8 cellular contexts compared by ENCODE assay signal in the genomic region with DNA sequence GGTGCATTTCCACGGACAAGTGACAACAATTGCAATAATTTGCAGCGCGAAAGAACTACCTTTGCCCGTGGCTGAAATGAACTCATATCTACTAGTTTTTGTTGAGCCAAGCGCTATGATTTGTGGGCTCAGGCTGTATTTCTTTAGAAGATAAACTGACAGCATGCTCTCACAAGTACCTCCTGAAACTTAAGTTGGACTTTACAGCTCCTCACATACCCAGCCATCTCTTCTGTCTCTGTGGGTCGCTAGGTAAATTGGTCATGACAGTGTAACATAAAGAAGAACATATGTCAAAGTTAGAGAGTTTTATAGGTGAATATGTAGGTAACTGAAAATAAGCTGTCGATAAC. TPM values are rescaled to one million over a fixed set of nuclear protein-coding genes. Genes with fewer than 3 reads are reported as not detected.
A peak's percentile ranks its signal among the peaks of the same experiment; 100 is the strongest.
DNase-seq lines count a peak whose midpoint lies in the region; ATAC-seq and TF ChIP-seq lines count a peak whose summit lies in the region.

No MANE protein-coding gene starts in this region.

- peaks cover 13% of the 10 kb centered on the region for H3K36me3 ChIP-seq in cardiac muscle cell
- peaks cover 4% of the 10 kb centered on the region for H3K36me3 ChIP-seq in muscle layer of colon (ENCODE audit: insufficient read depth, low read length)

- peaks cover 37% of the 10 kb centered on the region for H3K4me1 Mint-ChIP-seq in chondrocyte (ENCODE audit: low read depth)

- no peak for ATAC-seq in Right ventricle myocardium superior (ENCODE audit: poor library complexity)

- H3K4me3 Mint-ChIP-seq in chondrocyte (ENCODE audit: unreplicated experiment), result peak overlapping the region; percentile 98

- DNase-seq in cardiac muscle cell (ENCODE audit: low read depth in 1 of 2, low spot score in 1 of 2) (peak in 1 of 2 donors; percentile 6), Right ventricle myocardium superior (no peak), chondrocyte (ENCODE audit: low spot score) (no peak), cortex of kidney (lab: John Stamatoyannopoulos, UW) (no peak), NCI-H1417 (lab: John Stamatoyannopoulos, UW) (no peak)
- DNase-seq in Jurkat, Clone E6-1 (ENCODE audit: low read depth, low spot score), result no peak
- DNase-seq in stimulated activated CD4-positive, alpha-beta T cell treated with anti-CD3 and anti-CD28 coated beads, Interleukin-15, amount 100 ng/mL, for 24 hours, result no peak

- no peaks in the 10 kb centered on the region for H3K27me3 Mint-ChIP-seq in chondrocyte (ENCODE audit: low read depth)

- H3K27me3 ChIP-seq in cardiac muscle cell (no peaks in the 10 kb centered on the region), muscle layer of colon (ENCODE audit: control insufficient read depth in 1 of 2, insufficient read depth in 2 of 2, low read length in 2 of 2) (no peaks in the 10 kb centered on the region)

- H3K9me3 ChIP-seq in cardiac muscle cell (ENCODE audit: low read depth), result no peaks in the 10 kb centered on the region
- H3K9me3 ChIP-seq in muscle layer of colon (ENCODE audit: low read length), result no peaks in the 10 kb centered on the region

- H3K4me1 ChIP-seq in cardiac muscle cell (ENCODE audit: low read depth) (peaks cover 6% of the 10 kb centered on the region), muscle layer of colon (ENCODE audit: insufficient read depth, low read length) (no peaks in the 10 kb centered on the region)

- intact Hi-C loops in Right ventricle myocardium superior (cut with DNase I), result no loop called here

- H3K27ac Mint-ChIP-seq in chondrocyte (ENCODE audit: unreplicated experiment), result peak overlapping the region; percentile 92

- no peak for TF ChIP-seq CTCF in cardiac muscle cell (IDR thresholded peaks at IDR 0.05; ENCODE audit: low read depth, low read length)
- TF ChIP-seq CTCF in chondrocyte (IDR thresholded peaks at IDR 0.05), result no peak

- H3K27ac ChIP-seq in cardiac muscle cell (peak overlapping the region; percentile 84), muscle layer of colon (ENCODE audit: low read depth, low read length) (no peak overlapping the region)

- peak overlapping the region; percentile 39 for H3K9ac ChIP-seq in muscle layer of colon (ENCODE audit: low read length)

- peaks cover 1% of the 10 kb centered on the region for H3K36me3 Mint-ChIP-seq in chondrocyte (ENCODE audit: low read depth)

- H3K4me3 ChIP-seq in cardiac muscle cell, result peak overlapping the region; percentile 93
- H3K4me3 ChIP-seq in Jurkat, Clone E6-1 (ENCODE audit: low read length), result peak overlapping the region; percentile 82
- H3K4me3 ChIP-seq in muscle layer of colon (ENCODE audit: low read depth in 1 of 2, low read length in 2 of 2), result peak overlapping the region; percentile 89 to 98

- no peaks in the 10 kb centered on the region for H3K9me3 Mint-ChIP-seq in chondrocyte (ENCODE audit: low read depth)

RNA-seq across cellular contexts. Expression of a gene that starts 0.8 kb away (rescaled TPM):
- total RNA-seq in cardiac muscle cell (33.5 and 52.6 TPM in 2 replicates), Right ventricle myocardium superior (21.9 TPM), chondrocyte (57.7 to 73.9 TPM (median 60.9 TPM) in 3 replicates)
- 21.3 and 29.5 TPM in 2 replicates for polyA plus RNA-seq in cardiac muscle cell
- 23.0 TPM for polyA plus RNA-seq in Jurkat, Clone E6-1 (2012; ENCODE audit: insufficient read depth, insufficient read length)

RNA-seq across cellular contexts. Expression of a gene that starts 53.3 kb away (rescaled TPM):
- total RNA-seq in cardiac muscle cell (10.0 and 10.6 TPM in 2 replicates), Right ventricle myocardium superior (53.0 TPM), chondrocyte (88.2 to 101 TPM (median 100 TPM) in 3 replicates)
- polyA plus RNA-seq in cardiac muscle cell, result 13.5 and 19.2 TPM in 2 replicates
- 4.1 TPM for polyA plus RNA-seq in Jurkat, Clone E6-1 (2012; ENCODE audit: insufficient read depth, insufficient read length)
